ENCODE assay signal across 29 cellular contexts in genomic region chr11:30171661-30172060, GRCh38. TPM values are rescaled to one million over a fixed set of nuclear protein-coding genes. Genes with fewer than 3 reads are reported as not detected.
"Had no signal": no experiment of that assay in that cellular context is flagged by ENCODE, and none has a peak within 500 bp of the region (broad histone marks: within the 10 kb centered on the region; RNA-seq: fewer than 3 reads in every experiment).

No MANE protein-coding gene starts in this region.

- H3K4me3 Mint-ChIP-seq: activated CD4-positive, alpha-beta memory T cell treated with anti-CD3 and anti-CD28 coated beads, Interleukin-2, amount 10 ng/mL, durations not matched to agents 7 days and 5 days; activated CD4-positive, alpha-beta T cell treated with anti-CD3 and anti-CD28 coated beads, Interleukin-2, amount 10 ng/mL, durations not matched to agents 7 days and 5 days; activated naive CD8-positive, alpha-beta T cell treated with anti-CD3 and anti-CD28 coated beads, Interleukin-2, amount 10 ng/mL, durations not matched to agents 7 days and 5 days; T-cell had no signal

- H3K9me3 Mint-ChIP-seq: activated naive CD8-positive, alpha-beta T cell treated with anti-CD3 and anti-CD28 coated beads, Interleukin-2, amount 10 ng/mL, durations not matched to agents 7 days and 5 days had no signal

- H3K27ac Mint-ChIP-seq: activated CD4-positive, alpha-beta memory T cell treated with anti-CD3 and anti-CD28 coated beads, Interleukin-2, amount 10 ng/mL, durations not matched to agents 7 days and 5 days; activated CD4-positive, alpha-beta T cell treated with anti-CD3 and anti-CD28 coated beads, Interleukin-2, amount 10 ng/mL, durations not matched to agents 7 days and 5 days; activated naive CD8-positive, alpha-beta T cell treated with anti-CD3 and anti-CD28 coated beads, Interleukin-2, amount 10 ng/mL, durations not matched to agents 7 days and 5 days; T-cell had no signal

- H3K27me3 Mint-ChIP-seq: activated CD4-positive, alpha-beta memory T cell treated with anti-CD3 and anti-CD28 coated beads, Interleukin-2, amount 10 ng/mL, durations not matched to agents 7 days and 5 days; activated CD4-positive, alpha-beta T cell treated with anti-CD3 and anti-CD28 coated beads, Interleukin-2, amount 10 ng/mL, durations not matched to agents 7 days and 5 days had no signal

- H3K4me3 ChIP-seq: adrenal gland, K562, SK-N-MC had no signal

- ATAC-seq: K562, T-cell had no signal

- H3K27ac ChIP-seq: adrenal gland, SK-N-MC had no signal

- H3K36me3 Mint-ChIP-seq: activated naive CD8-positive, alpha-beta T cell treated with anti-CD3 and anti-CD28 coated beads, Interleukin-2, amount 10 ng/mL, durations not matched to agents 7 days and 5 days; T-cell had no signal

- H3K36me3 ChIP-seq: adrenal gland had no signal

- DNase-seq: activated CD4-positive, alpha-beta memory T cell treated with anti-CD3 and anti-CD28 coated beads, Interleukin-2, amount 10 ng/mL, durations not matched to agents 7 days and 5 days; activated CD4-positive, alpha-beta T cell treated with anti-CD3 and anti-CD28 coated beads, Interleukin-2, amount 10 ng/mL, durations not matched to agents 7 days and 5 days; activated CD4-positive, CD25-positive, alpha-beta regulatory T cell; activated CD8-positive, alpha-beta memory T cell treated with anti-CD3 and anti-CD28 coated beads, Interleukin-2, amount 50 U/mL, for 4 hours; activated naive CD4-positive, alpha-beta T cell treated with anti-CD3 and anti-CD28 coated beads, Interleukin-2, amount 50 U/mL, for 16 hours; activated naive CD8-positive, alpha-beta T cell treated with anti-CD3 and anti-CD28 coated beads, Interleukin-2, amount 10 ng/mL, durations not matched to agents 7 days and 5 days; adrenal gland; anterior cingulate cortex; central memory CD4-positive, alpha-beta T cell; Karpas-422; MV-4-11; NCI-H1092 treated with DMSO at 0.1 percent for 48 hours; NCI-H1417 treated with DMSO at 0.1 percent for 48 hours; NCI-H1694; NCI-H2029; NCI-H2107; NCI-H345; NCI-H510A; NCI-H526 treated with DMSO at 0.1 percent for 48 hours; SIG-M5; T-cell; T-helper 2 cell; T1000 had no signal

- H3K27me3 ChIP-seq: adrenal gland had no signal

- H3K9me3 ChIP-seq: adrenal gland had no signal

- H3K4me1 Mint-ChIP-seq: activated CD4-positive, alpha-beta memory T cell treated with anti-CD3 and anti-CD28 coated beads, Interleukin-2, amount 10 ng/mL, durations not matched to agents 7 days and 5 days; activated CD4-positive, alpha-beta T cell treated with anti-CD3 and anti-CD28 coated beads, Interleukin-2, amount 10 ng/mL, durations not matched to agents 7 days and 5 days; activated naive CD8-positive, alpha-beta T cell treated with anti-CD3 and anti-CD28 coated beads, Interleukin-2, amount 10 ng/mL, durations not matched to agents 7 days and 5 days; T-cell had no signal

RNA-seq across cellular contexts. Expression of gene FSHB, which starts 59.2 kb away (rescaled TPM):
- total RNA-seq: activated CD4-positive, alpha-beta memory T cell treated with anti-CD3 and anti-CD28 coated beads, Interleukin-2, amount 10 ng/mL, durations not matched to agents 7 days and 5 days; activated CD4-positive, alpha-beta T cell treated with anti-CD3 and anti-CD28 coated beads, Interleukin-2, amount 10 ng/mL, durations not matched to agents 7 days and 5 days; activated naive CD8-positive, alpha-beta T cell treated with anti-CD3 and anti-CD28 coated beads, Interleukin-2, amount 10 ng/mL, durations not matched to agents 7 days and 5 days; adrenal gland; bronchial epithelial cell; K562; M059J; OCI-LY7; RPMI7951; T-cell had no signal
